Comparison of ENCODE assay signal across 15 cellular contexts in the genomic region with DNA sequence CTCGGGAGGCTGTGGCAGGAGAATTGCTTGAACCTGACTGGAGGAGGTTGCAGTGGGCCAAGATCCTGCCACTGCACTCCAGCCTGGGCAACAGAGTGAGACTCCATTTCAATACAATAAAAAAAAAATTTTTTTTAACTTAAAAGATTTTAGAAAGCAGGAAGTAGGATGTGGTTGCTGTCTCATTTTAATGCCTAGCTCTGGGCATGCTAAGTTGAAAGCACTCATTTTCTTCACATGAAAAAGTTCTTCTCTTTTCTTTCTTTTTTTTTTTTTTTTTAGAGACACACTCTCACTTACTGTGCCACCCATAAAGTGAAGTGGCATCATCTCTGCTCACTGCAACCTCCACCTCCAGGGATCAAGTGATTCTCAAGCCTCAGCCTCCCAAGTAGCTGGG. TPM values are rescaled to one million over a fixed set of nuclear protein-coding genes. Genes with fewer than 3 reads are reported as not detected.
DNase-seq lines count a peak whose midpoint lies in the region; ATAC-seq and TF ChIP-seq lines count a peak whose summit lies in the region.
"Not testable (repeated sequence)": the region's sequence is repeated elsewhere in the genome, so short reads cannot be mapped to it uniquely, and the experiment has no call there.
"Had no signal": no experiment of that assay in that cellular context is flagged by ENCODE, and none has a peak within 500 bp of the region (broad histone marks: within the 10 kb centered on the region; RNA-seq: fewer than 3 reads in every experiment).

No MANE protein-coding gene starts in this region.

- not testable (repeated sequence) for H3K27me3 ChIP-seq in DND-41 (ENCODE audit: insufficient read depth, low read length, poor library complexity)
- H3K27me3 ChIP-seq in esophagus muscularis mucosa, result peaks cover 0 to 11% (median 0%) of the 10 kb centered on the region in 4 donors

- H3K9me3 Mint-ChIP-seq in activated B cell treated with CpG ODN at 0.5 μM for 24 hours; activated CD4-positive, alpha-beta memory T cell treated with anti-CD3 and anti-CD28 coated beads, Interleukin-2, amount 10 ng/mL, durations not matched to agents 7 days and 5 days; activated T-cell treated with anti-CD3 and anti-CD28 coated beads, Interleukin-2, amount 50 U/mL, for 4 hours; activated naive CD4-positive, alpha-beta T cell treated with anti-CD3 and anti-CD28 coated beads, Interleukin-2, amount 50 U/mL, for 72 hours; naive thymus-derived CD8-positive, alpha-beta T cell: not testable (repeated sequence)

- H3K36me3 Mint-ChIP-seq in activated B cell treated with CpG ODN at 0.5 μM for 24 hours (ENCODE audit: low read depth); activated CD4-positive, alpha-beta memory T cell treated with anti-CD3 and anti-CD28 coated beads, Interleukin-2, amount 10 ng/mL, durations not matched to agents 7 days and 5 days (ENCODE audit: low read depth); activated T-cell treated with anti-CD3 and anti-CD28 coated beads, Interleukin-2, amount 50 U/mL, for 4 hours (ENCODE audit: insufficient read depth); activated naive CD4-positive, alpha-beta T cell treated with anti-CD3 and anti-CD28 coated beads, Interleukin-2, amount 50 U/mL, for 72 hours; naive thymus-derived CD8-positive, alpha-beta T cell: not testable (repeated sequence)

- not testable (repeated sequence) for H3K4me1 Mint-ChIP-seq in activated B cell treated with CpG ODN at 0.5 μM for 24 hours
- H3K4me1 Mint-ChIP-seq in activated CD4-positive, alpha-beta memory T cell treated with anti-CD3 and anti-CD28 coated beads, Interleukin-2, amount 10 ng/mL, durations not matched to agents 7 days and 5 days, result peaks cover 29% of the 10 kb centered on the region
- peaks cover 21% of the 10 kb centered on the region for H3K4me1 Mint-ChIP-seq in activated T-cell treated with anti-CD3 and anti-CD28 coated beads, Interleukin-2, amount 50 U/mL, for 4 hours (ENCODE audit: low read depth)
- peaks cover 7 to 31% (median 26%) of the 10 kb centered on the region in 4 donors for H3K4me1 Mint-ChIP-seq in naive thymus-derived CD8-positive, alpha-beta T cell

- TF ChIP-seq CTCF in DND-41 (IDR thresholded peaks at IDR 0.05; ENCODE audit: borderline replicate concordance, extremely low read depth, low read length, poor library complexity, severe bottlenecking); activated B cell treated with CpG ODN at 0.5 μM for 24 hours (IDR thresholded peaks at IDR 0.05); esophagus muscularis mucosa (IDR thresholded peaks at IDR 0.05): not testable (repeated sequence)

- not testable (repeated sequence) for H4K20me1 ChIP-seq in DND-41 (ENCODE audit: insufficient read depth, low read length)

- not testable (repeated sequence) for H3K9ac ChIP-seq in DND-41 (ENCODE audit: low read depth, low read length)

- H2AFZ ChIP-seq in DND-41 (ENCODE audit: low read depth, low read length), result not testable (repeated sequence)

- not testable (repeated sequence) for DNase-seq in DND-41; activated B cell treated with CpG ODN at 0.5 μM for 24 hours; activated CD4-positive, alpha-beta memory T cell treated with anti-CD3 and anti-CD28 coated beads, Interleukin-2, amount 10 ng/mL, durations not matched to agents 7 days and 5 days; activated T-cell treated with anti-CD3 and anti-CD28 coated beads, Interleukin-2, amount 50 U/mL, for 4 hours; activated naive CD4-positive, alpha-beta T cell treated with anti-CD3 and anti-CD28 coated beads, Interleukin-2, amount 50 U/mL, for 72 hours (ENCODE audit: low spot score in 2 of 2)
- peak; percentile 14 for DNase-seq in esophagus muscularis mucosa (ENCODE audit: extremely low spot score)
- DNase-seq in naive thymus-derived CD8-positive, alpha-beta T cell, result peak in 3 of 10 donors; percentile 38 to 62 (median 44)

- POLR2A ChIA-PET in activated B cell treated with CpG ODN at 0.5 μM for 24 hours (lab: Charles Lee), result interaction anchor here (0.7 to 1.0 kb wide), 3 partner anchors 10 to 18 kb away, joined by 3 to 5 read pairs (median 5); no protein-coding TSS in a partner anchor
- POLR2A ChIA-PET in activated CD4-positive, alpha-beta memory T cell treated with anti-CD3 and anti-CD28 coated beads, Interleukin-2, amount 10 ng/mL, durations not matched to agents 7 days and 5 days (lab: Charles Lee), result interaction anchor here (1.2 kb wide), 1 partner anchor 17 kb away, joined by 3 read pairs; no protein-coding TSS in a partner anchor
- POLR2A ChIA-PET in naive thymus-derived CD8-positive, alpha-beta T cell (lab: Charles Lee), result interaction anchor here (0.7 to 1.0 kb wide), 4 partner anchors 10 to 1500 kb away, joined by 3 to 16 read pairs (median 4); no protein-coding TSS in a partner anchor

- H3K4me3 Mint-ChIP-seq in activated B cell treated with CpG ODN at 0.5 μM for 24 hours; activated CD4-positive, alpha-beta memory T cell treated with anti-CD3 and anti-CD28 coated beads, Interleukin-2, amount 10 ng/mL, durations not matched to agents 7 days and 5 days; activated T-cell treated with anti-CD3 and anti-CD28 coated beads, Interleukin-2, amount 50 U/mL, for 4 hours: not testable (repeated sequence)
- peak overlapping the region in 3 of 10 donors; percentile 44 to 72 (median 50) for H3K4me3 Mint-ChIP-seq in naive thymus-derived CD8-positive, alpha-beta T cell

- intact Hi-C loops in activated B cell treated with CpG ODN at 0.5 μM for 24 hours (cut with micrococcal nuclease); esophagus muscularis mucosa (cut with DNase I): not testable (repeated sequence)

- ATAC-seq in DND-41 (ENCODE audit: insufficient read depth, low read depth), result peak; percentile 42; the same call in 1 of the 3 replicates
- ATAC-seq in activated B cell treated with CpG ODN at 0.5 μM for 24 hours (ENCODE audit: low read depth), result peak; percentile 33
- ATAC-seq in activated T-cell treated with anti-CD3 and anti-CD28 coated beads, Interleukin-2, amount 50 U/mL, for 4 hours, result peak; percentile 32 to 39
- peak; percentile 60 to 67 for ATAC-seq in activated naive CD4-positive, alpha-beta T cell treated with anti-CD3 and anti-CD28 coated beads, Interleukin-2, amount 50 U/mL, for 72 hours
- peak; percentile 84 to 86 for ATAC-seq in naive thymus-derived CD8-positive, alpha-beta T cell

- not testable (repeated sequence) for H3K4me3 ChIP-seq in DND-41 (ENCODE audit: low read depth in 1 of 2, low read length in 2 of 2); esophagus muscularis mucosa

- H3K79me2 ChIP-seq in DND-41 (ENCODE audit: insufficient read depth, low read length), result not testable (repeated sequence)

- not testable (repeated sequence) for H3K36me3 ChIP-seq in DND-41 (ENCODE audit: insufficient read depth, low read length); esophagus muscularis mucosa

- TF ChIP-seq POLR2A in esophagus muscularis mucosa (IDR thresholded peaks at IDR 0.05; ENCODE audit: low read depth), result not testable (repeated sequence)

- H3K4me2 ChIP-seq in DND-41 (ENCODE audit: insufficient read depth, low read length), result not testable (repeated sequence)

- 85% methylated on average over 1 of the region's 1 CpG for WGBS in esophagus muscularis mucosa

- H3K4me1 ChIP-seq in DND-41 (ENCODE audit: insufficient read depth, low read length); esophagus muscularis mucosa: not testable (repeated sequence)

- not testable (repeated sequence) for H3K27ac ChIP-seq in DND-41 (ENCODE audit: low read length); esophagus muscularis mucosa (replicated peaks in 1 of 4)

- not testable (repeated sequence) for TF ChIP-seq EP300 in esophagus muscularis mucosa (IDR thresholded peaks at IDR 0.05)

- H3K27me3 Mint-ChIP-seq in activated B cell treated with CpG ODN at 0.5 μM for 24 hours; activated CD4-positive, alpha-beta memory T cell treated with anti-CD3 and anti-CD28 coated beads, Interleukin-2, amount 10 ng/mL, durations not matched to agents 7 days and 5 days; activated T-cell treated with anti-CD3 and anti-CD28 coated beads, Interleukin-2, amount 50 U/mL, for 4 hours (ENCODE audit: low read depth); naive thymus-derived CD8-positive, alpha-beta T cell: not testable (repeated sequence)

- H3K9me3 ChIP-seq in DND-41 (ENCODE audit: insufficient read depth, low read length, severe bottlenecking); esophagus muscularis mucosa: not testable (repeated sequence)

- CTCF ChIA-PET in activated B cell treated with CpG ODN at 0.5 μM for 24 hours (lab: Charles Lee); activated CD4-positive, alpha-beta memory T cell treated with anti-CD3 and anti-CD28 coated beads, Interleukin-2, amount 10 ng/mL, durations not matched to agents 7 days and 5 days (lab: Charles Lee): not testable (repeated sequence)

- H3K27ac Mint-ChIP-seq in activated B cell treated with CpG ODN at 0.5 μM for 24 hours; activated naive CD4-positive, alpha-beta T cell treated with anti-CD3 and anti-CD28 coated beads, Interleukin-2, amount 50 U/mL, for 72 hours: not testable (repeated sequence)
- H3K27ac Mint-ChIP-seq in activated CD4-positive, alpha-beta memory T cell treated with anti-CD3 and anti-CD28 coated beads, Interleukin-2, amount 10 ng/mL, durations not matched to agents 7 days and 5 days, result peak overlapping the region; percentile 85
- H3K27ac Mint-ChIP-seq in naive thymus-derived CD8-positive, alpha-beta T cell, result peak overlapping the region in 7 of 10 donors; percentile 25 to 88 (median 69)

RNA-seq across cellular contexts. Expression of a gene that starts 58.4 kb away (rescaled TPM):
- total RNA-seq in activated B cell treated with CpG ODN at 0.5 μM for 24 hours (not detected in 2 replicates), esophagus muscularis mucosa (not detected)
- total RNA-seq in activated CD4-positive, alpha-beta memory T cell treated with anti-CD3 and anti-CD28 coated beads, Interleukin-2, amount 10 ng/mL, durations not matched to agents 7 days and 5 days, result not detected
- not detected for total RNA-seq in activated T-cell treated with anti-CD3 and anti-CD28 coated beads, Interleukin-2, amount 50 U/mL, for 4 hours
- not detected for total RNA-seq in activated naive CD4-positive, alpha-beta T cell treated with anti-CD3 and anti-CD28 coated beads, Interleukin-2, amount 50 U/mL, for 72 hours
- total RNA-seq in naive thymus-derived CD8-positive, alpha-beta T cell, result not detected
- not detected for polyA plus RNA-seq in naive thymus-derived CD8-positive, alpha-beta T cell
- total RNA-seq: Calu3, HepG2, HFFc6, HT1080, K562, M059J, Right ventricle myocardium superior had no signal
- polyA plus RNA-seq: A549, HepG2, K562 had no signal

Comparison
In these comparisons a context has a peak if more than half of its experiments do, and no peak if none do; other contexts are left out.
1. ATAC-seq: peak in every context shown above with its lines; median percentile 85 in naive thymus-derived CD8-positive, alpha-beta T cell; 64 in activated naive CD4-positive, alpha-beta T cell treated with anti-CD3 and anti-CD28 coated beads, Interleukin-2, amount 50 U/mL, for 72 hours; 42 in DND-41; 36 in activated T-cell treated with anti-CD3 and anti-CD28 coated beads, Interleukin-2, amount 50 U/mL, for 4 hours; 33 in activated B cell treated with CpG ODN at 0.5 μM for 24 hours.